ENCODE assay signal across 10 cellular contexts in genomic region chr5:172078726-172079345, GRCh38.
DNase-seq lines count a peak whose midpoint lies in the region; ATAC-seq, FAIRE-seq and TF ChIP-seq lines count a peak whose summit lies in the region.
"Had no signal": no experiment of that assay in that cellular context is flagged by ENCODE, and none has a peak within 500 bp of the region (broad histone marks: within the 10 kb centered on the region; RNA-seq: fewer than 3 reads in every experiment).

No MANE protein-coding gene starts in this region.

- DNase-seq in EH (ENCODE audit: low read depth) (peak; percentile 26), NCI-H69 (lab: John Stamatoyannopoulos, UW) (peak; percentile 20), endodermal cell (peak; percentile 28), pancreas (peak; percentile 75 to 83 (median 78)), MG63 (no peak), NCI-H1694 treated with DMSO at 0.1 percent for 48 hours (lab: John Stamatoyannopoulos, UW) (no peak)

- H3K9me3 ChIP-seq in endodermal cell (ENCODE audit: control insufficient read depth, low read length) (no peaks in the 10 kb centered on the region), pancreas (no peaks in the 10 kb centered on the region), MG63 (no peaks in the 10 kb centered on the region)

- H3K4me3 ChIP-seq in endodermal cell (ENCODE audit: low read length) = no peak overlapping the region
- no peak overlapping the region for H3K4me3 ChIP-seq in pancreas
- no peak overlapping the region for H3K4me3 ChIP-seq in MG63
- H3K4me3 ChIP-seq: dorsolateral prefrontal cortex had no signal

- H3K27me3 ChIP-seq in endodermal cell (ENCODE audit: control insufficient read depth, insufficient read depth, low read length, poor library complexity, severe bottlenecking) (no peaks in the 10 kb centered on the region), pancreas (no peaks in the 10 kb centered on the region), MG63 (no peaks in the 10 kb centered on the region)
- H3K27me3 ChIP-seq: dorsolateral prefrontal cortex had no signal

- no peak for TF ChIP-seq CTCF in endodermal cell (conservative IDR thresholded peaks at IDR 0.05)
- no peak for TF ChIP-seq CTCF in pancreas (IDR thresholded peaks at IDR 0.05)

- H3K9me3 Mint-ChIP-seq in endodermal cell = peaks cover 4% of the 10 kb centered on the region

- intact Hi-C loops in pancreas (cut with DNase I) = no loop called here

- no peaks in the 10 kb centered on the region for H3K36me3 ChIP-seq in endodermal cell (ENCODE audit: control insufficient read depth, insufficient read depth, low read length)
- no peaks in the 10 kb centered on the region for H3K36me3 ChIP-seq in pancreas
- H3K36me3 ChIP-seq in MG63 = no peaks in the 10 kb centered on the region

- peaks cover 9% of the 10 kb centered on the region for H3K36me3 Mint-ChIP-seq in endodermal cell (ENCODE audit: low read depth)

- no peaks in the 10 kb centered on the region for H3K27me3 Mint-ChIP-seq in endodermal cell (ENCODE audit: insufficient read depth)

- H3K9ac ChIP-seq in endodermal cell (ENCODE audit: extremely low read depth, low read length, poor library complexity, severe bottlenecking) = no peak overlapping the region

- no peak for FAIRE-seq in pancreas (lab: Jason Lieb, UNC)
- FAIRE-seq: islet of Langerhans had no signal

- 86 to 89% methylated on average over 5 to 8 of the region's 8 CpGs for WGBS in endodermal cell (ENCODE audit: insufficient coverage in 1 of 2, insufficient read length in 1 of 2), 2 experiments
- 30 to 35% methylated on average over 8 of the region's 8 CpGs for WGBS in pancreas, 2 donors

- H3K4me1 Mint-ChIP-seq in endodermal cell = no peaks in the 10 kb centered on the region

- ATAC-seq in pancreas (peak; percentile 70 to 89 (median 82)), GM21529 (IDR thresholded peaks at IDR 0.05; ENCODE audit: unreplicated experiment) (no peak)
- ATAC-seq: Panc1 had no signal

- H3K27ac Mint-ChIP-seq in endodermal cell = no peak overlapping the region

- H3K27ac ChIP-seq in endodermal cell (ENCODE audit: low read depth, low read length) (no peak overlapping the region), pancreas (peak overlapping the region in 1 of 4 donors; percentile 41)

- H3K4me3 Mint-ChIP-seq in endodermal cell = no peak overlapping the region

- H3K4me1 ChIP-seq in endodermal cell (ENCODE audit: control insufficient read depth, insufficient read depth, low read length) (no peaks in the 10 kb centered on the region), pancreas (peaks cover 0 to 3% (median 0%) of the 10 kb centered on the region in 3 donors)

Comparison
In these comparisons a context has a peak if more than half of its experiments do, and no peak if none do; other contexts are left out.
1. DNase-seq: peak in EH (single experiment), NCI-H69 (single experiment), endodermal cell (single experiment) and pancreas (6 of 6); none in MG63 (single experiment) and NCI-H1694 treated with DMSO at 0.1 percent for 48 hours (single experiment).